ENCODE assay signal across 10 cellular contexts in the genomic region with DNA sequence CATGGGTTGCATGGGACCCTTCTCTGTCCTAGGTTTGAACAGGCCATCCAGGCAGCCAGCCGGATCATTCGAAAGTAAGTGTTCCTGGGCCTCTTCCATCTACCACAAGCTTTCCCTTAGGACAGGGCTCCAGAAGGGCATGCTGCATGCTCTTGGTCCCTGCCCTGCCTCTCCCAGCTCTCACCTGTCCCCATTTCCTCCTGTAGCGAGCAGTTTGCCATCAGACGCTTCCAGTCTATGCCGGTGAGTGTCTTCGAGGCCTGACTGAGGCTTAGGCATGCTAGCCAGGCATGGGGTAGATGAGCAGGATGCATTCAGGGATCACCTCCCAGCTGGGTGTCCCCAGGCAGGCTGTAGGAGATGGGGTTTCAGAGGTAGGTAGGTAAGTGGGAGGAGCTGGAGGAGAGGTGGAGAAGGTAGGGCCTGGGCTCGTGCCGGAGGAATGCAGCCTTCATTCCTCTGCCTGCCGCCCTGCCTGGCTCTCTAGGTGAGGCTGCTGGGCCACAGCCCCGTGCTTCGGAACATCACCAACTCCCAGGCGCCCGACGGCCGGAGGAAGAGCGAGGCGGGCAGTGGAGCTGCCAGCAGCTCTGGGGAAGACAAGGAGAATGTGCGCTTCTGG. TPM values are rescaled to one million over a fixed set of nuclear protein-coding genes. Genes with fewer than 3 reads are reported as not detected.
DNase-seq lines count a peak whose midpoint lies in the region; ATAC-seq and TF ChIP-seq lines count a peak whose summit lies in the region.
"Had no signal": no experiment of that assay in that cellular context is flagged by ENCODE, and none has a peak within 500 bp of the region (broad histone marks: within the 10 kb centered on the region; RNA-seq: fewer than 3 reads in every experiment).

No MANE protein-coding gene starts in this region.

- H3K9me3 ChIP-seq in Karpas-422 (ENCODE audit: low read length): no peaks in the 10 kb centered on the region
- H3K9me3 ChIP-seq: adrenal gland had no signal

- peak overlapping the region; percentile 24; the same call in 1 of the 2 replicates for H3K4me3 ChIP-seq in Karpas-422 (ENCODE audit: low read length)
- H3K4me3 ChIP-seq: adrenal gland had no signal

- DNase-seq in COLO668 (lab: John Stamatoyannopoulos, UW; ENCODE audit: unreplicated experiment) (peak; percentile 43), Karpas-422 (no peak), nephron progenitor cell (no peak), nucleus accumbens (lab: John Stamatoyannopoulos, UW) (no peak), foreskin melanocyte (no peak), NCI-H2196 treated with DMSO at 0.1 percent for 48 hours (lab: John Stamatoyannopoulos, UW; ENCODE audit: unreplicated experiment) (no peak)
- no peak for DNase-seq in effector memory CD8-positive, alpha-beta T cell
- DNase-seq: adrenal gland; stimulated activated CD4-positive, alpha-beta T cell treated with anti-CD3 and anti-CD28 coated beads, Interleukin-4, amount 100 ng/mL, for 24 hours had no signal

- TF ChIP-seq CTCF in nephron progenitor cell (IDR thresholded peaks at IDR 0.05): no peak

- peaks cover 4% of the 10 kb centered on the region; the same call in 1 of the 2 replicates for H3K36me3 ChIP-seq in Karpas-422 (ENCODE audit: insufficient read depth, low read length)

- peaks cover 86% of the 10 kb centered on the region for H3K36me3 Mint-ChIP-seq in effector memory CD8-positive, alpha-beta T cell (ENCODE audit: insufficient read depth)
- peaks cover 25% of the 10 kb centered on the region for H3K36me3 Mint-ChIP-seq in nephron progenitor cell (ENCODE audit: low read depth)

- peak overlapping the region; percentile 99 to 100 for H3K4me3 Mint-ChIP-seq in effector memory CD8-positive, alpha-beta T cell
- peak overlapping the region; percentile 12 for H3K4me3 Mint-ChIP-seq in nephron progenitor cell

- no peak overlapping the region for H3K27ac ChIP-seq in Karpas-422 (ENCODE audit: low read length)
- H3K27ac ChIP-seq: adrenal gland had no signal

- no peaks in the 10 kb centered on the region for H3K27me3 ChIP-seq in Karpas-422 (ENCODE audit: low read length)
- H3K27me3 ChIP-seq: adrenal gland had no signal

- peak overlapping the region; percentile 24; the same call in 1 of the 2 replicates for H3K9ac ChIP-seq in Karpas-422 (ENCODE audit: low read length)

- no peaks in the 10 kb centered on the region for H4K20me1 ChIP-seq in Karpas-422 (ENCODE audit: insufficient read depth, low read depth, low read length)

- peaks cover 13% of the 10 kb centered on the region for H3K79me2 ChIP-seq in Karpas-422 (ENCODE audit: low read length)

- H3K27me3 Mint-ChIP-seq in effector memory CD8-positive, alpha-beta T cell: no peaks in the 10 kb centered on the region
- H3K27me3 Mint-ChIP-seq in nephron progenitor cell (ENCODE audit: low read depth, poor library complexity): peaks cover 7% of the 10 kb centered on the region

- H3K27ac Mint-ChIP-seq in effector memory CD8-positive, alpha-beta T cell: peak overlapping the region; percentile 82 to 96
- peak overlapping the region; percentile 69 for H3K27ac Mint-ChIP-seq in nephron progenitor cell

- H3K4me1 ChIP-seq in Karpas-422 (ENCODE audit: low read length): peaks cover 42% of the 10 kb centered on the region

- ATAC-seq in effector memory CD8-positive, alpha-beta T cell (replicated peaks): no peak
- ATAC-seq in GM18868 (IDR thresholded peaks at IDR 0.05; ENCODE audit: unreplicated experiment): no peak

- no peak overlapping the region for H2AFZ ChIP-seq in Karpas-422 (ENCODE audit: low read length)

- peak overlapping the region; percentile 45 for H3K4me2 ChIP-seq in Karpas-422 (ENCODE audit: low read depth, low read length, poor library complexity, severe bottlenecking)

- H3K9me2 ChIP-seq in Karpas-422 (replicated peaks; ENCODE audit: insufficient read depth, low read length): no peaks in the 10 kb centered on the region

- H3K9me3 Mint-ChIP-seq in effector memory CD8-positive, alpha-beta T cell: no peaks in the 10 kb centered on the region
- no peaks in the 10 kb centered on the region for H3K9me3 Mint-ChIP-seq in nephron progenitor cell

- peaks cover 64 to 70% of the 10 kb centered on the region in 2 donors for H3K4me1 Mint-ChIP-seq in effector memory CD8-positive, alpha-beta T cell (ENCODE audit: low read depth in 2 of 2)
- peaks cover 53% of the 10 kb centered on the region for H3K4me1 Mint-ChIP-seq in nephron progenitor cell

RNA-seq across cellular contexts. Expression of gene CDC25B, which starts 4.3 kb away (rescaled TPM):
- 11.7 and 15.3 TPM in 2 replicates for total RNA-seq in Karpas-422 (2014; rRNA removed; shearing (Covaris generic); ENCODE audit: low replicate concordance)

RNA-seq across cellular contexts. Expression of gene CENPB, which starts 13.8 kb away (rescaled TPM):
- total RNA-seq in Karpas-422 (2014; rRNA removed; shearing (Covaris generic); ENCODE audit: low replicate concordance): 13.0 and 32.7 TPM in 2 replicates

RNA-seq across cellular contexts. Expression of gene SPEF1, which starts 19.1 kb away (rescaled TPM):
- not detected in 2 replicates for total RNA-seq in Karpas-422 (2014; rRNA removed; shearing (Covaris generic); ENCODE audit: low replicate concordance)

RNA-seq across cellular contexts. Expression of gene AP5S1, which starts 20.0 kb away (rescaled TPM):
- 5.3 and 7.1 TPM in 2 replicates for total RNA-seq in Karpas-422 (2014; rRNA removed; shearing (Covaris generic); ENCODE audit: low replicate concordance)

RNA-seq across cellular contexts. Expression of gene ADISSP, which starts 32.8 kb away (rescaled TPM):
- 44.1 and 60.4 TPM in 2 replicates for total RNA-seq in Karpas-422 (2014; rRNA removed; shearing (Covaris generic); ENCODE audit: low replicate concordance)
